14 cellular contexts compared by ENCODE assay signal in the genomic region with DNA sequence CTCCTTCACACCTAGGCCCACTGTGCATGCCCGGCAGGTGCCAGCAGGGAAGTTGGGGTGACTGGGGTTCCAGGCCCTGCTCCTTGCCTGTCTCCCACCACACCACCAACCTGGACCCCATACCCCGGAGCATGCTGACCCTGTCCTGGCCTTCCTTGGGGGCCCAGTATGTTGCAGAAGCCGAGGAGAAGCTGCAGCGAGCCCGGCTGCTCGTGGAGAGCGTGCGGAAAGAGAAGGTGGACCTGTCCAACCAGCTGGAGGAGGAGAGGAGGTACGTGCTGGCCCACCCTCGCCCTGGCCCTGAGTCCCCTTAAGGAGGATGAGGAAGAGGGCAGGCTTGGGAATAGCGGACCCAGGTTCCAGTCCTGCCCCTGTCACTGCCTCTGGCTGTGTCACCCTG.
DNase-seq lines count a peak whose midpoint lies in the region; ATAC-seq and TF ChIP-seq lines count a peak whose summit lies in the region.
"Had no signal": no experiment of that assay in that cellular context is flagged by ENCODE, and none has a peak within 500 bp of the region (broad histone marks: within the 10 kb centered on the region; RNA-seq: fewer than 3 reads in every experiment).

No MANE protein-coding gene starts in this region.

- H3K9ac ChIP-seq in BLaER1 (0 out of 2 replicates have a peak overlapping the region, but pooled peaks have one; percentile 15), HCT116 (ENCODE audit: low read length) (no peak overlapping the region), SK-N-MC (ENCODE audit: insufficient read length) (no peak overlapping the region)
- H3K9ac ChIP-seq: BLaER1 treated with 17β-estradiol and CSF1 and Interleukin-3, amounts not matched to agents 10 nM and 100 nM had no signal

- POLR2A ChIA-PET in HCT116 (lab: Charles Lee) = no interaction called here

- H3K27me3 ChIP-seq in BLaER1 (no peaks in the 10 kb centered on the region), HCT116 (ENCODE audit: insufficient read depth, low read length) (no peaks in the 10 kb centered on the region)
- H3K27me3 ChIP-seq: BLaER1 treated with 17β-estradiol and CSF1 and Interleukin-3, amounts not matched to agents 10 nM and 100 nM had no signal

- H3K9me2 ChIP-seq in HCT116 (ENCODE audit: insufficient read depth) = no peaks in the 10 kb centered on the region

- H3K4me2 ChIP-seq in BLaER1 (no peak overlapping the region), HCT116 (ENCODE audit: low read length) (no peak overlapping the region)
- H3K4me2 ChIP-seq: GM23338 had no signal

- peaks cover 35% of the 10 kb centered on the region for H3K4me1 ChIP-seq in BLaER1
- peaks cover 7 to 23% of the 10 kb centered on the region in 2 experiments for H3K4me1 ChIP-seq in HCT116 (ENCODE audit: control insufficient read depth in 1 of 2, insufficient read depth in 2 of 2, low read length in 2 of 2)
- H3K4me1 ChIP-seq: HAP-1 had no signal

- H3K4me3 ChIP-seq in BLaER1 = no peak overlapping the region
- H3K4me3 ChIP-seq in HCT116 (replicated peaks in 1 of 2; ENCODE audit: low read depth in 1 of 2, low read length in 2 of 2) = no peak overlapping the region
- H3K4me3 ChIP-seq in SK-N-MC = no peak overlapping the region
- H3K4me3 ChIP-seq: BLaER1 treated with 17β-estradiol and CSF1 and Interleukin-3, amounts not matched to agents 10 nM and 100 nM; GM23338; HAP-1 had no signal

- H3K9me3 ChIP-seq in BLaER1 (peaks cover 18% of the 10 kb centered on the region), HCT116 (ENCODE audit: control insufficient read depth in 1 of 2, insufficient read depth in 1 of 2, low read depth in 1 of 2, low read length in 2 of 2) (no peaks in the 10 kb centered on the region), SK-N-MC (ENCODE audit: low read depth, low read length) (no peaks in the 10 kb centered on the region)

- H3K36me3 ChIP-seq in BLaER1 (peaks cover 96% of the 10 kb centered on the region), HCT116 (ENCODE audit: control insufficient read depth in 1 of 2, insufficient read depth in 2 of 2, low read length in 2 of 2) (peaks cover 12 to 17% of the 10 kb centered on the region in 2 experiments; a peak in 3 of 4 replicates), SK-N-MC (ENCODE audit: insufficient read depth, low read length) (peaks cover 9% of the 10 kb centered on the region; the same call in 1 of the 2 replicates)

- no peaks in the 10 kb centered on the region for H3K79me2 ChIP-seq in HCT116 (ENCODE audit: insufficient read depth, low read length)

- intact Hi-C loops in HCT116 (cut with micrococcal nuclease) = no loop called here

- TF ChIP-seq POLR2A in HCT116 (IDR thresholded peaks at IDR 0.05; ENCODE audit: borderline replicate concordance, extremely low read depth, insufficient read depth, insufficient read length) = no peak

- CTCF ChIA-PET in HCT116 (lab: Charles Lee) = no interaction called here

- no peak overlapping the region for H2AFZ ChIP-seq in HCT116 (ENCODE audit: low read depth, low read length, poor library complexity, severe bottlenecking)
- H2AFZ ChIP-seq: GM23338 had no signal

- H3K27ac ChIP-seq in BLaER1 (peak overlapping the region; percentile 3; the same call in 1 of the 2 replicates), HCT116 (ENCODE audit: low read depth, low read length) (no peak overlapping the region), SK-N-MC (peak overlapping the region; percentile 63; the same call in 1 of the 2 replicates)
- H3K27ac ChIP-seq: BLaER1 treated with 17β-estradiol and CSF1 and Interleukin-3, amounts not matched to agents 10 nM and 100 nM had no signal

- no peak for TF ChIP-seq CTCF in HCT116 (IDR thresholded peaks at IDR 0.05 in 2 of 3, conservative IDR thresholded peaks at IDR 0.05 in 1 of 3; ENCODE audit: borderline replicate concordance in 1 of 3, insufficient read depth in 1 of 3, low read depth in 2 of 3, low read length in 2 of 3)

- no peak for DNase-seq in HCT116 (ENCODE audit: low read depth, low spot score)
- no peak for DNase-seq in SK-N-MC (ENCODE audit: low read depth, low spot score)
- no peak for DNase-seq in activated CD4-positive, CD25-positive, alpha-beta regulatory T cell treated with anti-CD3 and anti-CD28 coated beads, Interleukin-2, amount 50 U/mL, for 72 hours
- no peak for DNase-seq in SW480 (ENCODE audit: low spot score)
- no peak for DNase-seq in mucosa of gallbladder (ENCODE audit: low spot score)
- no peak for DNase-seq in SK-N-DZ (ENCODE audit: low spot score)
- DNase-seq: CD4-positive, alpha-beta T cell; CD8-positive, alpha-beta memory T cell; DMS53; DND-41 had no signal

- H4K20me1 ChIP-seq in BLaER1 = peaks cover 16% of the 10 kb centered on the region; the same call in 1 of the 2 replicates
- no peaks in the 10 kb centered on the region for H4K20me1 ChIP-seq in HCT116 (ENCODE audit: insufficient read depth)

- no peak for ATAC-seq in HCT116
- ATAC-seq: GM23338 had no signal

- BruUV-seq in HCT116 (replicated peaks; lab: Mats Ljungman, UMichigan) = no TSS peak

- RAD21 ChIA-PET in HCT116 (lab: Charles Lee; ENCODE audit: low non-redundant PET in 1 of 2, low total read pairs in 2 of 2, uncharacterized antibody in 2 of 2, unreplicated experiment in 2 of 2) = no interaction called here

- no peak for TF ChIP-seq RAD21 in HCT116 (IDR thresholded peaks at IDR 0.05; ENCODE audit: low read depth)

TF ChIP-seq in HCT116, 20 proteins besides CTCF, POLR2A, EP300 and RAD21:
- TF ChIP-seq EZH2 (IDR thresholded peaks at IDR 0.05) = no peak
- TF ChIP-seq ZFX (IDR thresholded peaks at IDR 0.05) = 0 out of 2 replicates have a peak, but pooled peaks have one; percentile 10
